10 cellular contexts compared by ENCODE assay signal in the genomic region with DNA sequence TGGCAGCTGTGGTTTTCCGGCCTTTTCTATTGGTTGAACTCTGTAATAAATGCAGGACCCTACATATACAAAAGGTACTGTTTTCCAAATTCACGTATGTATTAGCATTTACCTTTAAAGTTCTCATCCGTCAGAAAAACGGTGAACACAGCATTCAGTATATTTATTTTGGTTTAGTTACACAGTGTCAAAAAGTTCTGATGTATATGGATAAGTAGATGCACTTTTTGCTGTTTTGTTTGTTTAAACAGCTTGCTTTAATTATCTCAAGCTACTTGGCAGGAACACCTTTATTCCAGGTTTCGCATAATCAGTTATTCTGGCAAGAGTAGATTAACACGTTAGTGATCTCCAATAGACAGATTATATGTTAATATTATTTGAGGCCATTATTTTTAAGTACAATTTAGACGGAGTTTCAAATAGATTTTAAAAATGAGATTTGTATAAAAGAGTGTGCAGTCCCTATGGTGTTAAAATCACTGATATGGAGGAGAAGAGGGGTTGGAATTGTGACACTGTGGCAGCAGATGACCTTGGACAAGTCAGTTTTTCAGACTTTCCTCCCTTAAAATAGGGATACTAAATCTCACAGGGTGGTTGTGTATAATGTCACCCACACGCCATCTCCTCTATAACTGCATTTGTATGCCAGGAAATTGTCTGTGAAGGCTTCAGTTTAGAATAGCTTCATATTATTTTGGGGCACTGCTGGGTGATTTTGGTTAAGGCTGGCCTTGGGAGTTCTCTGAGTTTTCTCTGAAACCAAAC. TPM values are rescaled to one million over a fixed set of nuclear protein-coding genes. Genes with fewer than 3 reads are reported as not detected.
DNase-seq lines count a peak whose midpoint lies in the region; TF ChIP-seq lines count a peak whose summit lies in the region.
"Had no signal": no experiment of that assay in that cellular context is flagged by ENCODE, and none has a peak within 500 bp of the region (broad histone marks: within the 10 kb centered on the region; RNA-seq: fewer than 3 reads in every experiment).

No MANE protein-coding gene starts in this region.

- H4K8ac ChIP-seq in mesenchymal stem cell (ENCODE audit: low read length), result no peak overlapping the region

- H3K9ac ChIP-seq in mesenchymal stem cell (ENCODE audit: low read length), result peak overlapping the region; percentile 98

- no peak overlapping the region for H3K14ac ChIP-seq in mesenchymal stem cell (ENCODE audit: low read length in 2 of 2)

- no peak overlapping the region for H2AK5ac ChIP-seq in mesenchymal stem cell (ENCODE audit: low read length, severe bottlenecking)

- H3K27me3 ChIP-seq in cardiac muscle cell (no peaks in the 10 kb centered on the region), mesenchymal stem cell (ENCODE audit: control insufficient read depth in 1 of 2, insufficient read depth in 1 of 2, low read length in 2 of 2) (no peaks in the 10 kb centered on the region)

- H3K4me1 ChIP-seq in cardiac muscle cell (ENCODE audit: low read depth), result peaks cover 13% of the 10 kb centered on the region
- H3K4me1 ChIP-seq in mesenchymal stem cell (ENCODE audit: control insufficient read depth, insufficient read depth, low read depth, low read length), result peaks cover 11% of the 10 kb centered on the region
- no peaks in the 10 kb centered on the region for H3K4me1 ChIP-seq in urinary bladder (ENCODE audit: insufficient read depth)

- H3K23ac ChIP-seq in mesenchymal stem cell (ENCODE audit: low read length in 2 of 2), result no peak overlapping the region

- DNase-seq in cardiac muscle cell (ENCODE audit: low read depth in 1 of 2, low spot score in 1 of 2), result no peak
- no peak for DNase-seq in cardiac septum (ENCODE audit: low spot score)
- no peak for DNase-seq in astrocyte of the spinal cord (ENCODE audit: low read depth, low spot score)
- DNase-seq in mesenchymal stem cell, result no peak
- no peak for DNase-seq in amniotic stem cell (lab: John Stamatoyannopoulos, UW)
- DNase-seq in DMS153 (lab: John Stamatoyannopoulos, UW), result no peak
- DNase-seq in mucosa of gallbladder (ENCODE audit: low spot score), result no peak
- DNase-seq: EL, NCI-H1092 had no signal

- H3K36me3 ChIP-seq in cardiac muscle cell, result peaks cover 43% of the 10 kb centered on the region
- peaks cover 14 to 45% of the 10 kb centered on the region in 2 experiments for H3K36me3 ChIP-seq in mesenchymal stem cell (ENCODE audit: control insufficient read depth in 1 of 2, insufficient read depth in 2 of 2, low read depth in 1 of 2, low read length in 2 of 2)
- H3K36me3 ChIP-seq in urinary bladder (ENCODE audit: insufficient read depth), result peaks cover 2% of the 10 kb centered on the region

- H2BK5ac ChIP-seq in mesenchymal stem cell (ENCODE audit: low read depth, low read length, poor library complexity, severe bottlenecking), result no peak overlapping the region

- TF ChIP-seq CTCF in cardiac muscle cell (IDR thresholded peaks at IDR 0.05; ENCODE audit: low read depth, low read length), result no peak
- no peak for TF ChIP-seq CTCF in astrocyte of the spinal cord (IDR thresholded peaks at IDR 0.05; ENCODE audit: low read depth, low read length)

- H4K91ac ChIP-seq in mesenchymal stem cell (ENCODE audit: low read length), result no peak overlapping the region

- H3K4me3 ChIP-seq in cardiac muscle cell, result peak overlapping the region; percentile 85
- peak overlapping the region; percentile 95 for H3K4me3 ChIP-seq in astrocyte of the spinal cord (ENCODE audit: low read depth, low read length)
- peak overlapping the region in 1 of 2 experiments; percentile 98 for H3K4me3 ChIP-seq in mesenchymal stem cell (ENCODE audit: insufficient read depth in 1 of 2, low read depth in 1 of 2, low read length in 2 of 2)
- peak overlapping the region; percentile 88 for H3K4me3 ChIP-seq in urinary bladder (ENCODE audit: low read depth, low read length)

- H3K9me3 ChIP-seq in cardiac muscle cell (ENCODE audit: low read depth) (no peaks in the 10 kb centered on the region), mesenchymal stem cell (ENCODE audit: control insufficient read depth, low read length) (no peaks in the 10 kb centered on the region)

- H2BK12ac ChIP-seq in mesenchymal stem cell (ENCODE audit: low read length in 2 of 2), result no peak overlapping the region

- H2AFZ ChIP-seq in mesenchymal stem cell (ENCODE audit: low read depth, low read length), result no peak overlapping the region

- H2BK15ac ChIP-seq in mesenchymal stem cell (ENCODE audit: low read depth, poor library complexity, severe bottlenecking), result no peak overlapping the region

- 78% methylated on average over 5 of the region's 8 CpGs for WGBS in mesenchymal stem cell
- WGBS in urinary bladder, result 19% methylated on average over 8 of the region's 8 CpGs

- H3K27ac ChIP-seq in cardiac muscle cell (no peak overlapping the region), mesenchymal stem cell (ENCODE audit: low read length, poor library complexity, severe bottlenecking) (no peak overlapping the region), urinary bladder (ENCODE audit: low read depth) (no peak overlapping the region)

- in situ Hi-C loops in astrocyte of the spinal cord (cut with HindIII; ENCODE audit: low sequenced_read_pairs), result no loop called here

- H3K4ac ChIP-seq in mesenchymal stem cell (ENCODE audit: low read depth in 1 of 2, low read length in 2 of 2), result no peak overlapping the region

- H3K4me2 ChIP-seq in mesenchymal stem cell (ENCODE audit: low read length, poor library complexity, severe bottlenecking), result peak overlapping the region; percentile 70

- intact Hi-C loops in cardiac septum (cut with DNase I), result loop anchor here (5.0 kb wide), 1 partner anchor 53 kb away; the partner anchor contains the start of gene NLRC5

- no peak overlapping the region for H2BK120ac ChIP-seq in mesenchymal stem cell (ENCODE audit: low read depth, low read length)

- peaks cover 9% of the 10 kb centered on the region for H3K79me1 ChIP-seq in mesenchymal stem cell (replicated peaks; ENCODE audit: low read length, poor library complexity, severe bottlenecking)

- no peak overlapping the region for H3K18ac ChIP-seq in mesenchymal stem cell (ENCODE audit: low read depth in 1 of 2, low read length in 2 of 2)

RNA-seq across cellular contexts. Expression of gene HERPUD1, which starts 2.1 kb away (rescaled TPM):
- 40.5 and 109 TPM in 2 replicates for total RNA-seq in cardiac muscle cell
- polyA plus RNA-seq in cardiac muscle cell, result 78.9 and 116 TPM in 2 replicates
- 87.4 TPM for total RNA-seq in cardiac septum
- polyA plus RNA-seq in mesenchymal stem cell (2013, experiment 1 of 2), result 93.8 TPM
- polyA plus RNA-seq in mesenchymal stem cell (2013, experiment 2 of 2), result 94.5 TPM
- 113 TPM for total RNA-seq in urinary bladder
- 102 TPM for polyA plus RNA-seq in urinary bladder
- 144 TPM for total RNA-seq in mucosa of gallbladder

RNA-seq across cellular contexts. Expression of gene CETP, which starts 27.7 kb away (rescaled TPM):
- total RNA-seq in cardiac muscle cell (0.27 TPM in 1 of 2 replicates, not detected in the other), cardiac septum (not detected), urinary bladder (1.6 TPM), mucosa of gallbladder (0.26 TPM)
- polyA plus RNA-seq in cardiac muscle cell (0.49 TPM in 1 of 2 replicates, not detected in the other), urinary bladder (0.25 TPM)
- not detected for polyA plus RNA-seq in mesenchymal stem cell (2013, experiment 1 of 2)
- 0.03 TPM for polyA plus RNA-seq in mesenchymal stem cell (2013, experiment 2 of 2)

RNA-seq across cellular contexts. Expression of gene NLRC5, which starts 55.3 kb away (rescaled TPM):
- 0.18 TPM in 1 of 2 replicates, not detected in the other for total RNA-seq in cardiac muscle cell
- polyA plus RNA-seq in cardiac muscle cell, result not detected in 2 replicates
- total RNA-seq in cardiac septum, result 12.7 TPM
- polyA plus RNA-seq in mesenchymal stem cell (2013, experiment 1 of 2), result 10.4 TPM
- polyA plus RNA-seq in mesenchymal stem cell (2013, experiment 2 of 2), result 10.5 TPM
- total RNA-seq in urinary bladder, result 10.7 TPM
- polyA plus RNA-seq in urinary bladder, result 13.3 TPM
- total RNA-seq in mucosa of gallbladder, result 37.2 TPM
